In the genomic region with DNA sequence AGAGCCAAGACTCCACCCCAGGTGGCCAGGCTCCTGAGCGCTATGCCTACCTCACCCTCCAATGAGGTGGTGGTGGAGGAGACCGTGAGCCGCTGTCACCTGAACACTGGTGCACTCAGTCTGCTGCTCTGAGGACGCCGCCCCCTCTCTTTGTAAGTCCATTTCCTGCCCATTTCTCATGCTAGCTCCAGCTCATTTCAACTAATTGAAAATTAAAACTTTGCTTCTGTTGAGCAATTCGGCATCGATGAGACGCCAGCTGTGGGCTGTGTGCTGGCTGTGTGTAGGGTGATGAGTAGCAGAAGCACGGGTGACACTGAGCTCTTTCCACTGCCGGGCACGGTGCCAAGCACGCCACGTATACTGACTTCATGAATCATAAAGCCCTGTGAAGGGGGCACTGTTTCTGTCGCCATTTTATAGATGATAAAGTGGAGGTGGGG, we compare ENCODE assay signal across 8 cellular contexts. TPM values are rescaled to one million over a fixed set of nuclear protein-coding genes. Genes with fewer than 3 reads are reported as not detected.
A peak's percentile ranks its signal among the peaks of the same experiment; 100 is the strongest.
DNase-seq lines count a peak whose midpoint lies in the region; TF ChIP-seq lines count a peak whose summit lies in the region.

No MANE protein-coding gene starts in this region.

- no peaks in the 10 kb centered on the region for H3K9me2 ChIP-seq in OCI-LY7 (ENCODE audit: insufficient read depth, low read length)

- H3K36me3 ChIP-seq in stomach smooth muscle (ENCODE audit: control insufficient read depth in 2 of 2, insufficient read depth in 2 of 2, low read length in 2 of 2), result no peaks in the 10 kb centered on the region
- no peaks in the 10 kb centered on the region for H3K36me3 ChIP-seq in OCI-LY7 (ENCODE audit: insufficient read depth, low read length)

- no peaks in the 10 kb centered on the region for H4K20me1 ChIP-seq in OCI-LY7 (ENCODE audit: insufficient read depth, low read length)

- peaks cover 55% of the 10 kb centered on the region for H3K4me1 ChIP-seq in stomach smooth muscle (ENCODE audit: control insufficient read depth, insufficient read depth, low read length)
- H3K4me1 ChIP-seq in OCI-LY7 (ENCODE audit: insufficient read depth, low read length, poor library complexity, severe bottlenecking), result peaks cover 8% of the 10 kb centered on the region

- intact Hi-C loops in OCI-LY7 (cut with micrococcal nuclease; ENCODE audit: unreplicated experiment), result no loop called here

- H3K9me3 Mint-ChIP-seq in nephron, result no peaks in the 10 kb centered on the region

- no peak overlapping the region for H3K4me2 ChIP-seq in OCI-LY7 (ENCODE audit: low read length)

- peaks cover 20% of the 10 kb centered on the region for H3K4me1 Mint-ChIP-seq in nephron

- H3K4me3 Mint-ChIP-seq in nephron, result no peak overlapping the region

- H2AFZ ChIP-seq in OCI-LY7 (ENCODE audit: low read length), result no peak overlapping the region

- POLR2A ChIA-PET in OCI-LY7 (lab: Charles Lee), result interaction anchor here (0.7 kb wide), 1 partner anchor 25 kb away, joined by 4 read pairs; no protein-coding TSS in a partner anchor

- no peak overlapping the region for H3K9ac ChIP-seq in stomach smooth muscle (ENCODE audit: low read length in 2 of 2)

- H3K27me3 Mint-ChIP-seq in nephron (ENCODE audit: low read depth), result peaks cover 23% of the 10 kb centered on the region

- H3K79me2 ChIP-seq in OCI-LY7 (ENCODE audit: insufficient read depth, low read depth, low read length), result no peaks in the 10 kb centered on the region

- H3K27ac ChIP-seq in stomach smooth muscle (ENCODE audit: low read length) (peak overlapping the region; percentile 24), OCI-LY7 (ENCODE audit: low read depth, low read length, poor library complexity, severe bottlenecking) (no peak overlapping the region)

- no TSS peak for BruUV-seq in OCI-LY7 (replicated peaks; lab: Mats Ljungman, UMichigan)

- peak; percentile 27 for DNase-seq in A172 (ENCODE audit: low spot score)
- DNase-seq in Jurkat, Clone E6-1 (ENCODE audit: low read depth, low spot score), result peak; percentile 63
- peak; percentile 96 for DNase-seq in activated CD4-positive, alpha-beta T cell treated with anti-CD3 and anti-CD28 coated beads, Interleukin-2, amount 50 U/mL, for 1 hour
- DNase-seq in dedifferentiated amniotic fluid mesenchymal stem cell (ENCODE audit: extremely low spot score), result peak; percentile 52
- DNase-seq in HUDEP-2 (lab: John Stamatoyannopoulos, UW; ENCODE audit: unreplicated experiment in 76 of 76), result no peak
- DNase-seq in OCI-LY7 (ENCODE audit: low spot score), result no peak

- H3K9me3 ChIP-seq in stomach smooth muscle (ENCODE audit: control insufficient read depth in 2 of 2, low read length in 2 of 2) (peaks cover 0 to 3% of the 10 kb centered on the region in 2 donors), OCI-LY7 (ENCODE audit: low read length) (no peaks in the 10 kb centered on the region)

- TF ChIP-seq CTCF in nephron (IDR thresholded peaks at IDR 0.05; ENCODE audit: unreplicated experiment in 3 of 3) (no peak), OCI-LY7 (conservative IDR thresholded peaks at IDR 0.05; ENCODE audit: low read length) (no peak)

- H3K27ac Mint-ChIP-seq in nephron, result peak overlapping the region in 2 of 3 experiments; percentile 3 to 13

- no peaks in the 10 kb centered on the region for H3K27me3 ChIP-seq in stomach smooth muscle (ENCODE audit: control insufficient read depth in 1 of 2, insufficient read depth in 2 of 2, low read length in 2 of 2)

- H3K4me3 ChIP-seq in Jurkat, Clone E6-1 (ENCODE audit: low read length), result peak overlapping the region; percentile 43
- H3K4me3 ChIP-seq in stomach smooth muscle (ENCODE audit: low read length in 2 of 2) (peak overlapping the region in 1 of 2 donors; percentile 3), OCI-LY7 (ENCODE audit: low read depth, low read length, poor library complexity, severe bottlenecking) (no peak overlapping the region)

- no peaks in the 10 kb centered on the region for H3K36me3 Mint-ChIP-seq in nephron (ENCODE audit: low read depth)

- CTCF ChIA-PET in OCI-LY7 (lab: Charles Lee; ENCODE audit: unreplicated experiment), result no interaction called here

RNA-seq across cellular contexts. Expression of gene TNFRSF1B, which starts 11.2 kb away (rescaled TPM):
- total RNA-seq in A172 (2014; rRNA removed; shearing (Covaris generic)), result not detected in 2 replicates
- polyA plus RNA-seq in Jurkat, Clone E6-1 (2012; ENCODE audit: insufficient read depth, insufficient read length), result not detected
- total RNA-seq in OCI-LY7 (2014; rRNA removed; shearing (Covaris generic)), result not detected in 2 replicates
- total RNA-seq in OCI-LY7 (2022), result not detected in 2 replicates

RNA-seq across cellular contexts. Expression of gene VPS13D, which starts 51.8 kb away (rescaled TPM):
- 5.8 and 6.8 TPM in 2 replicates for total RNA-seq in A172 (2014; rRNA removed; shearing (Covaris generic))
- 13.3 TPM for polyA plus RNA-seq in Jurkat, Clone E6-1 (2012; ENCODE audit: insufficient read depth, insufficient read length)
- 23.0 and 23.9 TPM in 2 replicates for total RNA-seq in OCI-LY7 (2014; rRNA removed; shearing (Covaris generic))
- 39.2 and 45.3 TPM in 2 replicates for total RNA-seq in OCI-LY7 (2022)

Comparison
In these comparisons a context has a peak if more than half of its experiments do, and no peak if none do; other contexts are left out.
1. DNase-seq: peak in A172 (single experiment), Jurkat, Clone E6-1 (single experiment), activated CD4-positive, alpha-beta T cell treated with anti-CD3 and anti-CD28 coated beads, Interleukin-2, amount 50 U/mL, for 1 hour (single experiment) and dedifferentiated amniotic fluid mesenchymal stem cell (single experiment); none in HUDEP-2 (0 of 76) and OCI-LY7 (single experiment).